Comparison of ENCODE assay signal across 19 cellular contexts in the genomic region with DNA sequence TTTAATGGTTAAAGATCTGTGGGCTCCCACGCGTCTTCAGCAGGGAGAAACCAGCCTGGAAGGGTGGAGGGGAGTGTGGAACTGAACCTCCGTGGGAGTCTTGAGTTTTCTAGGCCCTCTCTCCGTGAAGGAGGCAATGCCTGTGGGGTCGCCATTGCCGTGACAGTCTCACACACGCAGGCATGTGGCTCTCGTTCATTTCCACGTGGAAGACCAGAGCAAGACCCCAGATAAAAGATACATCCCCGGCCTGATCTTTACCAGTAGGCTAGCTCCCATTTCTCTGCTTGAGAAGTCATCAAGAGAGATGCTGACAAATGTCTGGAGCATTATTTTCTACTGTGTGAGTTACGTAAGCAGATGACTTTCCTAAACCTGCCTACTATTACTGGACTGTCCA.
A peak's percentile ranks its signal among the peaks of the same experiment; 100 is the strongest.
DNase-seq lines count a peak whose midpoint lies in the region; ATAC-seq, FAIRE-seq and TF ChIP-seq lines count a peak whose summit lies in the region.
"Had no signal": no experiment of that assay in that cellular context is flagged by ENCODE, and none has a peak within 500 bp of the region (broad histone marks: within the 10 kb centered on the region; RNA-seq: fewer than 3 reads in every experiment).

No MANE protein-coding gene starts in this region.

- H3K14ac ChIP-seq in H1 (ENCODE audit: insufficient read length), result no peak overlapping the region

- H3K9me3 ChIP-seq in OCI-LY7 (ENCODE audit: low read length) (0 out of 2 replicates have a peak, but pooled peaks cover under 1% of the 10 kb centered on the region), H1 (ENCODE audit: insufficient read depth in 2 of 2, low read depth in 1 of 2, low read length in 1 of 2) (peaks cover 0 to 2% of the 10 kb centered on the region in 2 experiments; a peak in 1 of 4 replicates), HepG2 (ENCODE audit: low read length) (peaks cover 18% of the 10 kb centered on the region; the same call in 1 of the 2 replicates), A673 (ENCODE audit: low read depth, low read length, poor library complexity, severe bottlenecking) (peaks cover 2% of the 10 kb centered on the region)
- H3K9me3 ChIP-seq: BE2C, HAP-1, SK-N-SH had no signal

- no peak for TF ChIP-seq POLR2A in GM12892 (IDR thresholded peaks at IDR 0.05; ENCODE audit: low read depth, low read length)
- TF ChIP-seq POLR2A in H1 (IDR thresholded peaks at IDR 0.05; ENCODE audit: control extremely low read depth in 1 of 2, low read depth in 2 of 2, low read length in 2 of 2), result no peak
- no peak for TF ChIP-seq POLR2A in HepG2 (IDR thresholded peaks at IDR 0.05; ENCODE audit: insufficient read depth in 1 of 2, low read depth in 2 of 2, low read length in 2 of 2)

- BruUV-seq in OCI-LY7 (replicated peaks; lab: Mats Ljungman, UMichigan), result no TSS peak
- no TSS peak for BruUV-seq in HepG2 (replicated peaks; lab: Mats Ljungman, UMichigan)
- no TSS peak for BruUV-seq in A673 (replicated peaks; lab: Mats Ljungman, UMichigan)

- POLR2A ChIA-PET in OCI-LY7 (lab: Charles Lee), result interaction anchor here (1.5 kb wide), 1 partner anchor 11 kb away, joined by 4 read pairs; no protein-coding TSS in a partner anchor
- POLR2A ChIA-PET in H1 (lab: Charles Lee; ENCODE audit: partially characterized antibody), result no interaction called here
- POLR2A ChIA-PET in HepG2 (lab: Yijun Ruan, JAX), result no interaction called here
- POLR2A ChIA-PET in A673 (lab: Charles Lee; ENCODE audit: low non-redundant PET), result no interaction called here

- no peak overlapping the region for H2BK15ac ChIP-seq in H1 (ENCODE audit: low read length)

- no peaks in the 10 kb centered on the region for H3K9me2 ChIP-seq in OCI-LY7 (ENCODE audit: insufficient read depth, low read length)
- H3K9me2 ChIP-seq: SK-N-SH had no signal

- no peak overlapping the region for H2BK12ac ChIP-seq in H1 (ENCODE audit: low read depth, low read length)

- no peak overlapping the region for H3K56ac ChIP-seq in H1 (replicated peaks; ENCODE audit: insufficient read length, low read depth, low read length)

- no peaks in the 10 kb centered on the region for H3K79me2 ChIP-seq in OCI-LY7 (ENCODE audit: insufficient read depth, low read depth, low read length)
- no peaks in the 10 kb centered on the region for H3K79me2 ChIP-seq in H1 (ENCODE audit: control insufficient read depth in 1 of 2, insufficient read depth in 2 of 2, low read length in 2 of 2)
- no peaks in the 10 kb centered on the region for H3K79me2 ChIP-seq in HepG2 (ENCODE audit: insufficient read depth, low read length)

- H3K36me3 ChIP-seq in OCI-LY7 (ENCODE audit: insufficient read depth, low read length) (no peaks in the 10 kb centered on the region), H1 (ENCODE audit: control insufficient read depth in 2 of 4, insufficient read depth in 4 of 4, low read length in 3 of 4) (no peaks in the 10 kb centered on the region), HepG2 (replicated peaks in 1 of 2; ENCODE audit: control insufficient read depth in 1 of 2, insufficient read depth in 2 of 2, low read length in 2 of 2) (no peaks in the 10 kb centered on the region), A673 (ENCODE audit: insufficient read depth, low read length, poor library complexity, severe bottlenecking) (no peaks in the 10 kb centered on the region)
- H3K36me3 ChIP-seq: BE2C, HAP-1 had no signal

- H3K18ac ChIP-seq in H1 (ENCODE audit: extremely low read depth, low read length), result no peak overlapping the region

- no peak overlapping the region for H3K9ac ChIP-seq in H1 (replicated peaks in 1 of 4; ENCODE audit: extremely low read depth in 1 of 4, low read depth in 3 of 4, low read length in 3 of 4)
- H3K9ac ChIP-seq in HepG2 (ENCODE audit: insufficient read depth, low read depth, low read length), result no peak overlapping the region
- H3K9ac ChIP-seq: SK-N-SH had no signal

- no peaks in the 10 kb centered on the region for H3K27me3 ChIP-seq in H1 (replicated peaks in 1 of 4; ENCODE audit: control insufficient read depth in 3 of 4, extremely low read depth in 1 of 4, insufficient read depth in 3 of 4, low read length in 3 of 4)
- no peaks in the 10 kb centered on the region for H3K27me3 ChIP-seq in HepG2 (ENCODE audit: control insufficient read depth in 1 of 2, insufficient read depth in 2 of 2, low read length in 2 of 2)
- H3K27me3 ChIP-seq in A673 (replicated peaks; ENCODE audit: insufficient read depth, low read depth, low read length, poor library complexity), result no peaks in the 10 kb centered on the region
- H3K27me3 ChIP-seq: BE2C had no signal

- TF ChIP-seq CTCF in OCI-LY7 (conservative IDR thresholded peaks at IDR 0.05; ENCODE audit: low read length), result no peak
- TF ChIP-seq CTCF in H1 (IDR thresholded peaks at IDR 0.05; ENCODE audit: control extremely low read depth in 1 of 3, insufficient read depth in 1 of 3, low read depth in 1 of 3, low read length in 3 of 3), result no peak
- TF ChIP-seq CTCF in HepG2 (CRISPR knock-in tag; IDR thresholded peaks at IDR 0.05), result no peak
- no peak for TF ChIP-seq CTCF in A673 (conservative IDR thresholded peaks at IDR 0.05; ENCODE audit: low read depth, low read length)

- H2AK5ac ChIP-seq in H1 (ENCODE audit: low read depth, low read length), result no peak overlapping the region

- H3K4me3 ChIP-seq in OCI-LY7 (ENCODE audit: low read depth, low read length, poor library complexity, severe bottlenecking) (no peak overlapping the region), H1 (ENCODE audit: extremely low read depth in 1 of 4, insufficient read depth in 2 of 4, low read depth in 3 of 4, low read length in 4 of 4) (no peak overlapping the region), HepG2 (replicated peaks in 1 of 3; ENCODE audit: insufficient read depth in 1 of 3, low read depth in 2 of 3, low read length in 3 of 3) (no peak overlapping the region), A673 (ENCODE audit: low read depth, low read length, poor library complexity, severe bottlenecking) (no peak overlapping the region)
- H3K4me3 ChIP-seq: HAP-1 had no signal

- peaks cover 18% of the 10 kb centered on the region for H3K4me1 ChIP-seq in OCI-LY7 (ENCODE audit: insufficient read depth, low read length, poor library complexity, severe bottlenecking)
- no peaks in the 10 kb centered on the region for H3K4me1 ChIP-seq in H1 (replicated peaks in 1 of 4; ENCODE audit: control insufficient read depth in 3 of 4, insufficient read depth in 4 of 4, low read length in 3 of 4)
- no peaks in the 10 kb centered on the region for H3K4me1 ChIP-seq in HepG2 (ENCODE audit: insufficient read depth, low read length)
- H3K4me1 ChIP-seq in A673 (ENCODE audit: insufficient read depth, low read length, poor library complexity, severe bottlenecking), result no peaks in the 10 kb centered on the region
- H3K4me1 ChIP-seq: BE2C, HAP-1 had no signal

- no peak overlapping the region for H2BK5ac ChIP-seq in H1 (ENCODE audit: low read depth, low read length)

- H3K79me1 ChIP-seq in H1 (ENCODE audit: low read depth, low read length), result no peaks in the 10 kb centered on the region

- no peak overlapping the region for H2BK120ac ChIP-seq in H1 (replicated peaks; ENCODE audit: low read depth, low read length)

- H3K4ac ChIP-seq in H1 (replicated peaks; ENCODE audit: insufficient read length, low read depth, low read length), result no peak overlapping the region

- H4K91ac ChIP-seq in H1 (replicated peaks; ENCODE audit: insufficient read length, low read length), result no peak overlapping the region

- FAIRE-seq in GM12892 (lab: Jason Lieb, UNC) (peak; percentile 94), H1 (lab: Jason Lieb, UNC) (peak; percentile 99), HepG2 (lab: Jason Lieb, UNC) (peak; percentile 64)

- H4K5ac ChIP-seq in H1 (ENCODE audit: insufficient read length, low read depth, low read length), result no peak overlapping the region

- ATAC-seq in HepG2, result no peak
- ATAC-seq: Panc1 had no signal

- H3K27ac ChIP-seq in OCI-LY7 (ENCODE audit: low read depth, low read length, poor library complexity, severe bottlenecking), result no peak overlapping the region
- no peak overlapping the region for H3K27ac ChIP-seq in H1 (ENCODE audit: low read depth, low read length)
- H3K27ac ChIP-seq in HepG2 (ENCODE audit: extremely low read length, insufficient read depth, low read length), result no peak overlapping the region
- no peak overlapping the region for H3K27ac ChIP-seq in A673 (ENCODE audit: low read depth, low read length, poor library complexity, severe bottlenecking)

- peak overlapping the region; percentile 35 for H3K4me2 ChIP-seq in OCI-LY7 (ENCODE audit: low read length)
- no peak overlapping the region for H3K4me2 ChIP-seq in H1 (ENCODE audit: insufficient read depth in 1 of 2, low read depth in 2 of 2, low read length in 2 of 2)
- no peak overlapping the region for H3K4me2 ChIP-seq in HepG2 (ENCODE audit: low read depth, low read length)
- H3K4me2 ChIP-seq: SK-N-SH had no signal

- H2BK20ac ChIP-seq in H1 (ENCODE audit: low read length), result no peak overlapping the region

- intact Hi-C loops in OCI-LY7 (cut with micrococcal nuclease; ENCODE audit: unreplicated experiment), result no loop called here
- intact Hi-C loops in HepG2 (cut with micrococcal nuclease; ENCODE audit: unreplicated experiment), result no loop called here
- intact Hi-C loops in A673 (cut with micrococcal nuclease; ENCODE audit: unreplicated experiment), result no loop called here

- TF ChIP-seq EP300 in H1 (IDR thresholded peaks at IDR 0.05; ENCODE audit: borderline replicate concordance in 1 of 2, low read depth in 2 of 2, low read length in 2 of 2), result no peak
- no peak for TF ChIP-seq EP300 in HepG2 (IDR thresholded peaks at IDR 0.05; ENCODE audit: low read depth in 2 of 2, low read length in 2 of 2)
- TF ChIP-seq EP300 in HepG2 (CRISPR knock-in tag; IDR thresholded peaks at IDR 0.05; ENCODE audit: borderline replicate concordance), result no peak

- CTCF ChIA-PET in OCI-LY7 (lab: Charles Lee; ENCODE audit: unreplicated experiment), result interaction anchor here (0.5 kb wide), 1 partner anchor 610 kb away, joined by 3 read pairs; no protein-coding TSS in a partner anchor
- CTCF ChIA-PET in H1 (lab: Charles Lee; ENCODE audit: partially characterized antibody), result interaction anchor here (1.0 to 1.4 kb wide), 2 partner anchors 107 to 158 kb away, joined by 3 to 4 read pairs; no protein-coding TSS in a partner anchor
- CTCF ChIA-PET in HepG2 (lab: Yijun Ruan, JAX; ENCODE audit: low intra/inter-chr PET ratio, low total read pairs), result no interaction called here
- CTCF ChIA-PET in A673 (lab: Charles Lee), result no interaction called here

- H4K20me1 ChIP-seq in OCI-LY7 (ENCODE audit: insufficient read depth, low read length) (no peaks in the 10 kb centered on the region), H1 (replicated peaks in 1 of 2; ENCODE audit: control insufficient read depth in 1 of 2, insufficient read depth in 2 of 2, low read length in 2 of 2) (no peaks in the 10 kb centered on the region), HepG2 (ENCODE audit: insufficient read depth, low read length) (no peaks in the 10 kb centered on the region)

- H2AFZ ChIP-seq in OCI-LY7 (ENCODE audit: low read length) (peak overlapping the region; percentile 61; the same call in 1 of the 2 replicates), H1 (ENCODE audit: low read length) (no peak overlapping the region), HepG2 (ENCODE audit: low read length) (no peak overlapping the region)

- 84% methylated on average over 11 of the region's 11 CpGs; no CpG with 5 or more reads in 1 of the 2 experiments for WGBS in H1 (ENCODE audit: extremely low coverage in 1 of 2, insufficient coverage in 1 of 2, insufficient read length in 1 of 2, insufficient replicate concordance in 2 of 2, low coverage in 1 of 2, low lambda C conversion rate in 2 of 2, missing lambda C conversion rate in 1 of 2), 2 experiments
- WGBS in HepG2 (ENCODE audit: low lambda C conversion rate), result 18% methylated on average over 10 of the region's 11 CpGs

- H4K8ac ChIP-seq in H1 (ENCODE audit: extremely low read depth, insufficient read depth, low read length), result no peak overlapping the region

- H3K23me2 ChIP-seq in H1 (ENCODE audit: low read depth, low read length), result no peaks in the 10 kb centered on the region

- H3K23ac ChIP-seq in H1 (ENCODE audit: insufficient read length), result no peak overlapping the region

- in situ Hi-C loops in HepG2 (cut with HindIII; ENCODE audit: extremely low pct_ligation_motif_present, low pct_unique_long_range_greater_than_20kb), result no loop called here

- TF ChIP-seq RAD21 in H1 (IDR thresholded peaks at IDR 0.05 in 1 of 2, conservative IDR thresholded peaks at IDR 0.05 in 1 of 2; ENCODE audit: low read depth in 2 of 2, low read length in 2 of 2) (no peak), HepG2 (CRISPR knock-in tag; IDR thresholded peaks at IDR 0.05) (no peak)

- no peak for DNase-seq in GM12892 (ENCODE audit: insufficient read length)
- DNase-seq in OCI-LY7 (ENCODE audit: low spot score), result no peak
- DNase-seq in H1 (ENCODE audit: low read depth in 1 of 2, low spot score in 2 of 2), result no peak
- DNase-seq in HepG2 (ENCODE audit: low spot score), result no peak
- no peak for DNase-seq in activated CD4-positive, alpha-beta T cell treated with anti-CD3 and anti-CD28 coated beads, Interleukin-2, amount 50 U/mL, for 4 hours
- no peak for DNase-seq in NCI-H2029 (lab: John Stamatoyannopoulos, UW)
- no peak for DNase-seq in A673 (ENCODE audit: low spot score)
- DNase-seq: BE2C; CD4-positive, alpha-beta T cell; MV-4-11; NCI-H1417; NCI-H1930; NCI-H510A; NCI-H82; Right ventricle myocardium superior; SK-N-SH; T-helper 1 cell had no signal

Comparison
In these comparisons a context has a peak if more than half of its experiments do, and no peak if none do; other contexts are left out.
1. CTCF ChIA-PET loops: an anchor here in OCI-LY7 (0.5 kb wide) and H1 (1.0 to 1.4 kb wide); none called in HepG2 and A673.